ENCODE assay signal across 12 cellular contexts in genomic region chr2:215830313-215830712, GRCh38.
A peak's percentile ranks its signal among the peaks of the same experiment; 100 is the strongest.
DNase-seq lines count a peak whose midpoint lies in the region; ATAC-seq and TF ChIP-seq lines count a peak whose summit lies in the region.
"Had no signal": no experiment of that assay in that cellular context is flagged by ENCODE, and none has a peak within 500 bp of the region (broad histone marks: within the 10 kb centered on the region; RNA-seq: fewer than 3 reads in every experiment).

No MANE protein-coding gene starts in this region.

- POLR2A ChIA-PET in RWPE1 (lab: Yijun Ruan, JAX; ENCODE audit: low non-redundant PET) = no interaction called here

- no peaks in the 10 kb centered on the region for H3K27me3 ChIP-seq in ovary

- no peak overlapping the region for H3K27ac ChIP-seq in RWPE1
- H3K27ac ChIP-seq in ovary = no peak overlapping the region

- intact Hi-C loops in ovary (cut with DNase I) = no loop called here

- TF ChIP-seq CTCF in RWPE1 (conservative IDR thresholded peaks at IDR 0.05; ENCODE audit: low read depth) = no peak
- TF ChIP-seq CTCF in foreskin fibroblast (IDR thresholded peaks at IDR 0.05; ENCODE audit: low read depth, low read length) = no peak
- no peak for TF ChIP-seq CTCF in ovary (IDR thresholded peaks at IDR 0.05)

- TF ChIP-seq POLR2A in ovary (IDR thresholded peaks at IDR 0.05) = no peak

- H3K4me3 ChIP-seq in foreskin fibroblast (ENCODE audit: low read depth in 1 of 2, low read length in 2 of 2) = no peak overlapping the region
- no peak overlapping the region for H3K4me3 ChIP-seq in ovary

- no peaks in the 10 kb centered on the region for H3K9me3 ChIP-seq in ovary

- 17 to 21% (median 19%) methylated on average over 4 of the region's 4 CpGs for WGBS in ovary, 3 donors

- CTCF ChIA-PET in RWPE1 (lab: Yijun Ruan, JAX) = interaction anchor here (0.6 kb wide), 1 partner anchor 600 kb away, joined by 3 read pairs; no protein-coding TSS in a partner anchor

- DNase-seq in ELR (ENCODE audit: low read depth) (peak; percentile 45), RWPE1 (ENCODE audit: low spot score) (peak; percentile 47), foreskin fibroblast (peak; percentile 79 to 87), ovary (peak in 3 of 5 donors; percentile 24 to 43 (median 30)), middle frontal gyrus (ENCODE audit: extremely low spot score, low spot score) (no peak), NCI-H510A (lab: John Stamatoyannopoulos, UW) (no peak)
- no peak for DNase-seq in activated CD4-positive, alpha-beta T cell treated with anti-CD3 and anti-CD28 coated beads, Interleukin-2, amount 50 U/mL, for 48 hours
- DNase-seq: NCI-H187, posterior cingulate gyrus, T-helper 17 cell had no signal

- H3K4me1 ChIP-seq in ovary (ENCODE audit: insufficient read depth) = peaks cover 6% of the 10 kb centered on the region

- H3K36me3 ChIP-seq in ovary = no peaks in the 10 kb centered on the region

- TF ChIP-seq EP300 in ovary (IDR thresholded peaks at IDR 0.05) = no peak

- no peak for ATAC-seq in HG02840 (IDR thresholded peaks at IDR 0.05; ENCODE audit: low FRiP score, unreplicated experiment)
- ATAC-seq: activated naive CD4-positive, alpha-beta T cell treated with anti-CD3 and anti-CD28 coated beads, Interleukin-2, amount 50 U/mL, for 72 hours; T-helper 17 cell had no signal

Comparison
In these comparisons a context has a peak if more than half of its experiments do, and no peak if none do; other contexts are left out.
1. DNase-seq: peak in ELR (single experiment), RWPE1 (single experiment), foreskin fibroblast (2 of 2) and ovary (3 of 5); none in middle frontal gyrus (single experiment), NCI-H510A (single experiment) and activated CD4-positive, alpha-beta T cell treated with anti-CD3 and anti-CD28 coated beads, Interleukin-2, amount 50 U/mL, for 48 hours (0 of 2).